In the genomic region with DNA sequence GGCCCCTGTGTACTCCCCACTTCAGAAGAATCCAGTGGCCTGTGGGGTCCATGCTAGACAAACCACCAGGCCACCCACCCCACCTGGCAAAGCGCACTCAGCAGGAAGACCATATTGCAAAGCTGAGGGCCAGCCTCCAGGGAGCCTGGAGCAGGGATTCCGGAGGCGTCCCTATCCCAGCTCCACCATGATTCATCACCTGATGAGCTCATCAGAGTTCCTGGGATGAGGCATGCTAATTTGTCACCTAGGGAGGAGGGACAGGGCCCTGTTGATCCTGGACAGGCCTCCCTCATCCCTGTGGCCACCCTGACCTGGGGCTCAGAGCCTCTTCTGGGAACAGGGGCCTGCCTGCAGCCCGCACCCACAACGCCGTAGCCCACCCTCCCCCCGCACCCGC, we compare ENCODE assay signal across 11 cellular contexts.
A peak's percentile ranks its signal among the peaks of the same experiment; 100 is the strongest.
DNase-seq lines count a peak whose midpoint lies in the region; ATAC-seq, FAIRE-seq and TF ChIP-seq lines count a peak whose summit lies in the region.
"Had no signal": no experiment of that assay in that cellular context is flagged by ENCODE, and none has a peak within 500 bp of the region (broad histone marks: within the 10 kb centered on the region; RNA-seq: fewer than 3 reads in every experiment).

No MANE protein-coding gene starts in this region.

- peaks cover 3% of the 10 kb centered on the region for H3K36me3 ChIP-seq in mucosa of descending colon (ENCODE audit: low read depth)

- no peak for FAIRE-seq in D721Med (lab: Jason Lieb, UNC)
- no peak for FAIRE-seq in GM19239 (lab: Jason Lieb, UNC)

- H3K4me3 ChIP-seq in choroid plexus epithelial cell (ENCODE audit: low read depth, low read length) (no peak overlapping the region), mucosa of descending colon (no peak overlapping the region)

- ATAC-seq in mucosa of descending colon (peak; percentile 22), HG03025 (IDR thresholded peaks at IDR 0.05; ENCODE audit: low FRiP score, unreplicated experiment) (no peak), HG03520 (IDR thresholded peaks at IDR 0.05; ENCODE audit: unreplicated experiment) (no peak)

- TF ChIP-seq CTCF in choroid plexus epithelial cell (conservative IDR thresholded peaks at IDR 0.05; ENCODE audit: low read depth, low read length) (no peak), mucosa of descending colon (IDR thresholded peaks at IDR 0.05) (no peak), D721Med (IDR thresholded peaks at IDR 0.05; ENCODE audit: insufficient read depth, missing control alignments) (no peak)

- peaks cover 2% of the 10 kb centered on the region for H3K4me1 ChIP-seq in mucosa of descending colon (ENCODE audit: low read depth)

- DNase-seq in ELF-1 (ENCODE audit: low read depth, low spot score) (peak; percentile 86), NCI-H226 (peak; percentile 75), choroid plexus epithelial cell (ENCODE audit: low read depth) (peak; percentile 30), mucosa of descending colon (no peak), D721Med (ENCODE audit: insufficient read length, low spot score) (no peak), GM19239 (ENCODE audit: insufficient read length, low spot score) (no peak)
- DNase-seq: activated CD4-positive, CD25-positive, alpha-beta regulatory T cell; activated gamma-delta T cell; GF-D8 had no signal

- intact Hi-C loops in mucosa of descending colon (cut with DNase I, micrococcal nuclease): no loop called here

- H3K9me3 ChIP-seq in mucosa of descending colon: no peaks in the 10 kb centered on the region

Comparison
In these comparisons a context has a peak if more than half of its experiments do, and no peak if none do; other contexts are left out.
1. DNase-seq: peak in ELF-1 (single experiment), NCI-H226 (single experiment) and choroid plexus epithelial cell (single experiment); none in mucosa of descending colon (0 of 3), D721Med (single experiment) and GM19239 (single experiment).